ENCODE assay signal across 21 cellular contexts in genomic region chr3:124268355-124268754, GRCh38.
"Had no signal": no experiment of that assay in that cellular context is flagged by ENCODE, and none has a peak within 500 bp of the region (broad histone marks: within the 10 kb centered on the region; RNA-seq: fewer than 3 reads in every experiment).

No MANE protein-coding gene starts in this region.

- H3K27me3 ChIP-seq: cardiac muscle cell, colonic mucosa, heart left ventricle, right atrium auricular region, stomach, thyroid gland, upper lobe of right lung had no signal

- H3K27ac ChIP-seq: cardiac muscle cell, colonic mucosa, heart left ventricle, neutrophil, right atrium auricular region, thyroid gland, upper lobe of right lung had no signal

- H3K9me3 ChIP-seq: colonic mucosa, heart left ventricle, neutrophil, right atrium auricular region, stomach, thyroid gland, upper lobe of right lung had no signal

- H3K4me3 Mint-ChIP-seq: naive thymus-derived CD4-positive, alpha-beta T cell; nephron progenitor cell had no signal

- DNase-seq: cerebellar nuclear complex; colonic mucosa; effector CD4-positive, alpha-beta T cell; heart left ventricle; hippocampal formation; left colon; left ventricle myocardium superior; naive thymus-derived CD4-positive, alpha-beta T cell; nephron progenitor cell; posterior cingulate gyrus; small intestine; stimulated activated CD4-positive, alpha-beta T cell treated with anti-CD3 and anti-CD28 coated beads, Interleukin-12 subunit alpha, Interleukin-12 subunit beta, amount 100 ng/mL, for 4 hours; stimulated activated naive CD4-positive, alpha-beta T cell; stomach; thyroid gland; upper lobe of right lung had no signal

- H3K4me1 Mint-ChIP-seq: naive thymus-derived CD4-positive, alpha-beta T cell had no signal

- H3K27ac Mint-ChIP-seq: naive thymus-derived CD4-positive, alpha-beta T cell; nephron progenitor cell had no signal

- H3K36me3 Mint-ChIP-seq: naive thymus-derived CD4-positive, alpha-beta T cell had no signal

- H3K36me3 ChIP-seq: cardiac muscle cell, colonic mucosa, neutrophil, stomach, thyroid gland, upper lobe of right lung had no signal

- H3K4me3 ChIP-seq: cardiac muscle cell, colonic mucosa, heart left ventricle, lung, right atrium auricular region, stomach, thyroid gland, upper lobe of right lung had no signal

- H3K9me3 Mint-ChIP-seq: naive thymus-derived CD4-positive, alpha-beta T cell; nephron progenitor cell had no signal

- ATAC-seq: esophagus mucosa; heart left ventricle; left colon; left ventricle myocardium superior; naive thymus-derived CD4-positive, alpha-beta T cell; upper lobe of right lung had no signal

- H3K4me1 ChIP-seq: colonic mucosa had no signal
